Comparison of ENCODE assay signal across 29 cellular contexts in genomic region chr5:131139321-131139720, GRCh38.
"Had no signal": no experiment of that assay in that cellular context is flagged by ENCODE, and none has a peak within 500 bp of the region (broad histone marks: within the 10 kb centered on the region; RNA-seq: fewer than 3 reads in every experiment).

No MANE protein-coding gene starts in this region.

- H3K4me1 Mint-ChIP-seq: stimulated activated effector memory CD8-positive, alpha-beta T cell treated with anti-CD3 and anti-CD28 coated beads, Interleukin-12 subunit alpha, Interleukin-12 subunit beta, amount 100 ng/mL, for 72 hours; stimulated activated memory B cell treated with anti-CD40 and anti-IgM and Interleukin-4, amounts not matched to agents 10 μg/mL and 1 μg/mL and 100 μg/mL, for 72 hours; stimulated activated naive B cell treated with anti-CD40 and anti-IgM and Interleukin-4, amounts not matched to agents 10 μg/mL and 1 μg/mL and 100 μg/mL, for 72 hours had no signal

- H3K4me3 Mint-ChIP-seq: stimulated activated effector memory CD8-positive, alpha-beta T cell treated with anti-CD3 and anti-CD28 coated beads, Interleukin-12 subunit alpha, Interleukin-12 subunit beta, amount 100 ng/mL, for 72 hours; stimulated activated memory B cell treated with anti-CD40 and anti-IgM and Interleukin-4, amounts not matched to agents 10 μg/mL and 1 μg/mL and 100 μg/mL, for 72 hours; stimulated activated naive B cell treated with anti-CD40 and anti-IgM and Interleukin-4, amounts not matched to agents 10 μg/mL and 1 μg/mL and 100 μg/mL, for 72 hours; stimulated activated naive CD8-positive, alpha-beta T cell treated with anti-CD3 and anti-CD28 coated beads, Interleukin-15, amount 100 ng/mL, for 72 hours; stimulated activated naive CD8-positive, alpha-beta T cell treated with anti-CD3 and anti-CD28 coated beads, Interleukin-15, Interleukin-2, amounts not matched to agents 100 ng/mL and 50 ng/mL, for 24 hours; type B pancreatic cell had no signal

- H3K27me3 ChIP-seq: stomach, suprapubic skin, testis, thyroid gland, tibial artery, tibial nerve, transverse colon, upper lobe of left lung, upper lobe of right lung, uterus, vagina had no signal

- H3K36me3 ChIP-seq: stomach, suprapubic skin, thoracic aorta, thyroid gland, tibial artery, tibial nerve, transverse colon, upper lobe of left lung, upper lobe of right lung, uterus, vagina had no signal

- H3K27me3 Mint-ChIP-seq: stimulated activated naive CD8-positive, alpha-beta T cell treated with anti-CD3 and anti-CD28 coated beads, Interleukin-15, amount 100 ng/mL, for 72 hours; stimulated activated naive CD8-positive, alpha-beta T cell treated with anti-CD3 and anti-CD28 coated beads, Interleukin-15, Interleukin-2, amounts not matched to agents 100 ng/mL and 50 ng/mL, for 24 hours had no signal

- H3K9me3 ChIP-seq: stomach, suprapubic skin, testis, thoracic aorta, thyroid gland, tibial artery, transverse colon, upper lobe of left lung, upper lobe of right lung, uterus, vagina had no signal

- ATAC-seq: stimulated activated effector memory CD8-positive, alpha-beta T cell treated with anti-CD3 and anti-CD28 coated beads, Interleukin-12 subunit alpha, Interleukin-12 subunit beta, amount 100 ng/mL, for 72 hours; stimulated activated memory B cell treated with anti-CD40 and anti-IgM and Interleukin-4, amounts not matched to agents 10 μg/mL and 1 μg/mL and 100 μg/mL, for 72 hours; stimulated activated naive B cell treated with anti-CD40 and anti-IgM and Interleukin-4, amounts not matched to agents 10 μg/mL and 1 μg/mL and 100 μg/mL, for 72 hours; stimulated activated naive CD8-positive, alpha-beta T cell treated with anti-CD3 and anti-CD28 coated beads, Interleukin-15, amount 100 ng/mL, for 72 hours; stimulated activated naive CD8-positive, alpha-beta T cell treated with anti-CD3 and anti-CD28 coated beads, Interleukin-15, Interleukin-2, amounts not matched to agents 100 U/mL and 50 U/mL, for 24 hours; upper lobe of right lung had no signal

- H3K27ac ChIP-seq: stomach, suprapubic skin, testis, thoracic aorta, thyroid gland, tibial artery, tibial nerve, transverse colon, upper lobe of left lung, upper lobe of right lung, uterus, vagina had no signal

- H3K27ac Mint-ChIP-seq: stimulated activated effector memory CD8-positive, alpha-beta T cell treated with anti-CD3 and anti-CD28 coated beads, Interleukin-12 subunit alpha, Interleukin-12 subunit beta, amount 100 ng/mL, for 72 hours; stimulated activated memory B cell treated with anti-CD40 and anti-IgM and Interleukin-4, amounts not matched to agents 10 μg/mL and 1 μg/mL and 100 μg/mL, for 72 hours; stimulated activated naive B cell treated with anti-CD40 and anti-IgM and Interleukin-4, amounts not matched to agents 10 μg/mL and 1 μg/mL and 100 μg/mL, for 72 hours; stimulated activated naive CD8-positive, alpha-beta T cell treated with anti-CD3 and anti-CD28 coated beads, Interleukin-15, Interleukin-2, amounts not matched to agents 100 ng/mL and 50 ng/mL, for 24 hours; type B pancreatic cell had no signal

- DNase-seq: stimulated activated CD4-positive, alpha-beta T cell treated with anti-CD3 and anti-CD28 coated beads, Interleukin-2, amount 100 ng/mL, for 48 hours; stimulated activated CD4-positive, alpha-beta T cell treated with anti-CD3 and anti-CD28 coated beads, Interleukin-4, amount 100 ng/mL, for 1 hour; stimulated activated CD4-positive, alpha-beta T cell treated with anti-CD3 and anti-CD28 coated beads, Interleukin-4, amount 100 ng/mL, for 24 hours; stimulated activated CD4-positive, alpha-beta T cell treated with anti-CD3 and anti-CD28 coated beads, Interleukin-4, amount 100 ng/mL, for 4 hours; stimulated activated CD8-positive, alpha-beta memory T cell treated with anti-CD3 and anti-CD28 coated beads, Interleukin-4, amount 100 ng/mL, for 48 hours; stimulated activated naive B cell treated with anti-CD40 and anti-IgM and Interleukin-4, amounts not matched to agents 10 μg/mL and 1 μg/mL and 100 μg/mL, for 72 hours; stimulated activated naive CD4-positive, alpha-beta T cell; stimulated activated naive CD4-positive, alpha-beta T cell treated with Interleukin-2 at 50 U/mL for 16 hours; stimulated activated naive CD8-positive, alpha-beta T cell treated with anti-CD3 and anti-CD28 coated beads, Interleukin-15, amount 100 ng/mL, for 72 hours; stimulated activated naive CD8-positive, alpha-beta T cell treated with anti-CD3 and anti-CD28 coated beads, Interleukin-15, Interleukin-2, amounts not matched to agents 100 U/mL and 50 U/mL, for 24 hours; stomach; substantia nigra; testis; thyroid gland; tibial artery; transverse colon; trophoblast cell; upper lobe of left lung; upper lobe of right lung; uterus had no signal

- H3K9me3 Mint-ChIP-seq: stimulated activated effector memory CD8-positive, alpha-beta T cell treated with anti-CD3 and anti-CD28 coated beads, Interleukin-12 subunit alpha, Interleukin-12 subunit beta, amount 100 ng/mL, for 72 hours had no signal

- H3K36me3 Mint-ChIP-seq: stimulated activated effector memory CD8-positive, alpha-beta T cell treated with anti-CD3 and anti-CD28 coated beads, Interleukin-12 subunit alpha, Interleukin-12 subunit beta, amount 100 ng/mL, for 72 hours; stimulated activated memory B cell treated with anti-CD40 and anti-IgM and Interleukin-4, amounts not matched to agents 10 μg/mL and 1 μg/mL and 100 μg/mL, for 72 hours; type B pancreatic cell had no signal

- H3K4me1 ChIP-seq: stomach, suprapubic skin, testis, thyroid gland, tibial artery, tibial nerve, transverse colon, upper lobe of left lung, upper lobe of right lung, uterus, vagina had no signal

- FAIRE-seq: urothelium cell line had no signal

- H3K4me3 ChIP-seq: stomach, suprapubic skin, testis, thoracic aorta, thyroid gland, tibial artery, tibial nerve, transverse colon, upper lobe of left lung, upper lobe of right lung, uterus, vagina had no signal
